Comparison of ENCODE assay signal across 1 cellular context in genomic region chr20:1415667-1416468, GRCh38.
TF ChIP-seq lines count a peak whose summit lies in the region.

No MANE protein-coding gene starts in this region.

TF ChIP-seq in HepG2, 621 proteins besides CTCF, POLR2A, EP300 and RAD21 (continued from another document and continues in another):
- no peak for TF ChIP-seq PHB2 (IDR thresholded peaks at IDR 0.05; ENCODE audit: partially characterized antibody)
- no peak for TF ChIP-seq HNF1A (IDR thresholded peaks at IDR 0.05; ENCODE audit: low read depth)
- TF ChIP-seq HNF1A (CRISPR knock-in tag; IDR thresholded peaks at IDR 0.05; ENCODE audit: borderline replicate concordance), result 0 out of 2 replicates have a peak, but pooled peaks have one; percentile 26
- peak; percentile 98 for TF ChIP-seq DNMT3B (CRISPR knock-in tag; conservative IDR thresholded peaks at IDR 0.05)
- TF ChIP-seq ZNF282 (IDR thresholded peaks at IDR 0.05; ENCODE audit: partially characterized antibody), result no peak
- no peak for TF ChIP-seq MYPOP (CRISPR knock-in tag; IDR thresholded peaks at IDR 0.05)
- TF ChIP-seq ZNF598 (CRISPR knock-in tag; IDR thresholded peaks at IDR 0.05; ENCODE audit: borderline replicate concordance), result peak; percentile 26; the same call in 1 of the 2 replicates
- no peak for TF ChIP-seq TERF1 (CRISPR knock-in tag; IDR thresholded peaks at IDR 0.05)
- TF ChIP-seq CENPBD1 (CRISPR knock-in tag; IDR thresholded peaks at IDR 0.05; ENCODE audit: borderline replicate concordance, low read depth), result no peak
- TF ChIP-seq, protein P1, sequence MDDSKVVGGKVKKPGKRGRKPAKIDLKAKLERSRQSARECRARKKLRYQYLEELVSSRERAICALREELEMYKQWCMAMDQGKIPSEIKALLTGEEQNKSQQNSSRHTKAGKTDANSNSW (CRISPR knock-in tag; IDR thresholded peaks at IDR 0.05; ENCODE audit: borderline replicate concordance), result no peak
- peak; percentile 78; the same call in 1 of the 2 replicates for TF ChIP-seq CREB1 (IDR thresholded peaks at IDR 0.05)
- TF ChIP-seq CREB1 (CRISPR knock-in tag; IDR thresholded peaks at IDR 0.05), result peak; percentile 41; the same call in 1 of the 2 replicates
- TF ChIP-seq ZIK1 (CRISPR knock-in tag; IDR thresholded peaks at IDR 0.05; ENCODE audit: borderline replicate concordance, low read depth), result no peak
- no peak for TF ChIP-seq ZNF740 (CRISPR knock-in tag; IDR thresholded peaks at IDR 0.05)
- no peak for TF ChIP-seq MEIS2 (CRISPR knock-in tag; IDR thresholded peaks at IDR 0.05)
- TF ChIP-seq, protein P2, sequence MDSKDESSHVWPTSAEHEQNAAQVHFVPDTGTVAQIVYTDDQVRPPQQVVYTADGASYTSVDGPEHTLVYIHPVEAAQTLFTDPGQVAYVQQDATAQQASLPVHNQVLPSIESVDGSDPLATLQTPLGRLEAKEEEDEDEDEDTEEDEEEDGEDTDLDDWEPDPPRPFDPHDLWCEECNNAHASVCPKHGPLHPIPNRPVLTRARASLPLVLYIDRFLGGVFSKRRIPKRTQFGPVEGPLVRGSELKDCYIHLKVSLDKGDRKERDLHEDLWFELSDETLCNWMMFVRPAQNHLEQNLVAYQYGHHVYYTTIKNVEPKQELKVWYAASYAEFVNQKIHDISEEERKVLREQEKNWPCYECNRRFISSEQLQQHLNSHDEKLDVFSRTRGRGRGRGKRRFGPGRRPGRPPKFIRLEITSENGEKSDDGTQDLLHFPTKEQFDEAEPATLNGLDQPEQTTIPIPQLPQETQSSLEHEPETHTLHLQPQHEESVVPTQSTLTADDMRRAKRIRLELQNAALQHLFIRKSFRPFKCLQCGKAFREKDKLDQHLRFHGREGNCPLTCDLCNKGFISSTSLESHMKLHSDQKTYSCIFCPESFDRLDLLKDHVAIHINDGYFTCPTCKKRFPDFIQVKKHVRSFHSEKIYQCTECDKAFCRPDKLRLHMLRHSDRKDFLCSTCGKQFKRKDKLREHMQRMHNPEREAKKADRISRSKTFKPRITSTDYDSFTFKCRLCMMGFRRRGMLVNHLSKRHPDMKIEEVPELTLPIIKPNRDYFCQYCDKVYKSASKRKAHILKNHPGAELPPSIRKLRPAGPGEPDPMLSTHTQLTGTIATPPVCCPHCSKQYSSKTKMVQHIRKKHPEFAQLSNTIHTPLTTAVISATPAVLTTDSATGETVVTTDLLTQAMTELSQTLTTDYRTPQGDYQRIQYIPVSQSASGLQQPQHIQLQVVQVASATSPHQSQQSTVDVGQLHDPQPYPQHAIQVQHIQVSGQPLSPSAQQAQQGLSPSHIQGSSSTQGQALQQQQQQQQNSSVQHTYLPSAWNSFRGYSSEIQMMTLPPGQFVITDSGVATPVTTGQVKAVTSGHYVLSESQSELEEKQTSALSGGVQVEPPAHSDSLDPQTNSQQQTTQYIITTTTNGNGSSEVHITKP (CRISPR knock-in tag; IDR thresholded peaks at IDR 0.05; ENCODE audit: low read depth), result peak; percentile 83
- peak; percentile 90 for TF ChIP-seq GATAD2A (CRISPR knock-in tag; IDR thresholded peaks at IDR 0.05)
- no peak for TF ChIP-seq CC2D1A (CRISPR knock-in tag; IDR thresholded peaks at IDR 0.05)
- no peak for TF ChIP-seq ZNF101 (CRISPR knock-in tag; IDR thresholded peaks at IDR 0.05; ENCODE audit: borderline replicate concordance, low read depth)
- TF ChIP-seq NPAS2 (CRISPR knock-in tag; IDR thresholded peaks at IDR 0.05; ENCODE audit: borderline replicate concordance), result no peak
- peak; percentile 54 for TF ChIP-seq SMC3 (IDR thresholded peaks at IDR 0.05; ENCODE audit: low read length)
- no peak for TF ChIP-seq ZBTB8A (CRISPR knock-in tag; IDR thresholded peaks at IDR 0.05; ENCODE audit: borderline replicate concordance, low read depth)
- TF ChIP-seq, protein P3, sequence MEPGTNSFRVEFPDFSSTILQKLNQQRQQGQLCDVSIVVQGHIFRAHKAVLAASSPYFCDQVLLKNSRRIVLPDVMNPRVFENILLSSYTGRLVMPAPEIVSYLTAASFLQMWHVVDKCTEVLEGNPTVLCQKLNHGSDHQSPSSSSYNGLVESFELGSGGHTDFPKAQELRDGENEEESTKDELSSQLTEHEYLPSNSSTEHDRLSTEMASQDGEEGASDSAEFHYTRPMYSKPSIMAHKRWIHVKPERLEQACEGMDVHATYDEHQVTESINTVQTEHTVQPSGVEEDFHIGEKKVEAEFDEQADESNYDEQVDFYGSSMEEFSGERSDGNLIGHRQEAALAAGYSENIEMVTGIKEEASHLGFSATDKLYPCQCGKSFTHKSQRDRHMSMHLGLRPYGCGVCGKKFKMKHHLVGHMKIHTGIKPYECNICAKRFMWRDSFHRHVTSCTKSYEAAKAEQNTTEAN (CRISPR knock-in tag; conservative IDR thresholded peaks at IDR 0.05), result no peak
- no peak for TF ChIP-seq CBX2 (IDR thresholded peaks at IDR 0.05; ENCODE audit: low read depth, low read length)
- TF ChIP-seq CBX2 (CRISPR knock-in tag; IDR thresholded peaks at IDR 0.05; ENCODE audit: low read depth), result no peak
- TF ChIP-seq HHEX (CRISPR knock-in tag; IDR thresholded peaks at IDR 0.05), result no peak
- peak; percentile 81 for TF ChIP-seq POGZ (CRISPR knock-in tag; IDR thresholded peaks at IDR 0.05)
- no peak for TF ChIP-seq ZSCAN22 (CRISPR knock-in tag; IDR thresholded peaks at IDR 0.05)
- no peak for TF ChIP-seq ZNF558 (CRISPR knock-in tag; IDR thresholded peaks at IDR 0.05; ENCODE audit: borderline replicate concordance)
- no peak for TF ChIP-seq SIX1 (CRISPR knock-in tag; IDR thresholded peaks at IDR 0.05; ENCODE audit: borderline replicate concordance)
- no peak for TF ChIP-seq ZNF761 (CRISPR knock-in tag; conservative IDR thresholded peaks at IDR 0.05)
- TF ChIP-seq ZNF577 (CRISPR knock-in tag; IDR thresholded peaks at IDR 0.05; ENCODE audit: borderline replicate concordance, low read depth), result no peak
- no peak for TF ChIP-seq PAF1 (CRISPR knock-in tag; IDR thresholded peaks at IDR 0.05)
- no peak for TF ChIP-seq ZNF382 (CRISPR knock-in tag; IDR thresholded peaks at IDR 0.05; ENCODE audit: borderline replicate concordance)
- TF ChIP-seq XBP1 (CRISPR knock-in tag; IDR thresholded peaks at IDR 0.05), result no peak
- TF ChIP-seq ATF5 (CRISPR knock-in tag; IDR thresholded peaks at IDR 0.05; ENCODE audit: low read depth), result no peak
- TF ChIP-seq LCORL (IDR thresholded peaks at IDR 0.05), result no peak; the same call in 1 of the 2 replicates
- peak; percentile 65 for TF ChIP-seq LCORL (CRISPR knock-in tag; IDR thresholded peaks at IDR 0.05)
- TF ChIP-seq ATF6 (CRISPR knock-in tag; conservative IDR thresholded peaks at IDR 0.05), result no peak
- TF ChIP-seq, protein P4, sequence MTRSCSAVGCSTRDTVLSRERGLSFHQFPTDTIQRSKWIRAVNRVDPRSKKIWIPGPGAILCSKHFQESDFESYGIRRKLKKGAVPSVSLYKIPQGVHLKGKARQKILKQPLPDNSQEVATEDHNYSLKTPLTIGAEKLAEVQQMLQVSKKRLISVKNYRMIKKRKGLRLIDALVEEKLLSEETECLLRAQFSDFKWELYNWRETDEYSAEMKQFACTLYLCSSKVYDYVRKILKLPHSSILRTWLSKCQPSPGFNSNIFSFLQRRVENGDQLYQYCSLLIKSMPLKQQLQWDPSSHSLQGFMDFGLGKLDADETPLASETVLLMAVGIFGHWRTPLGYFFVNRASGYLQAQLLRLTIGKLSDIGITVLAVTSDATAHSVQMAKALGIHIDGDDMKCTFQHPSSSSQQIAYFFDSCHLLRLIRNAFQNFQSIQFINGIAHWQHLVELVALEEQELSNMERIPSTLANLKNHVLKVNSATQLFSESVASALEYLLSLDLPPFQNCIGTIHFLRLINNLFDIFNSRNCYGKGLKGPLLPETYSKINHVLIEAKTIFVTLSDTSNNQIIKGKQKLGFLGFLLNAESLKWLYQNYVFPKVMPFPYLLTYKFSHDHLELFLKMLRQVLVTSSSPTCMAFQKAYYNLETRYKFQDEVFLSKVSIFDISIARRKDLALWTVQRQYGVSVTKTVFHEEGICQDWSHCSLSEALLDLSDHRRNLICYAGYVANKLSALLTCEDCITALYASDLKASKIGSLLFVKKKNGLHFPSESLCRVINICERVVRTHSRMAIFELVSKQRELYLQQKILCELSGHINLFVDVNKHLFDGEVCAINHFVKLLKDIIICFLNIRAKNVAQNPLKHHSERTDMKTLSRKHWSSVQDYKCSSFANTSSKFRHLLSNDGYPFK (CRISPR knock-in tag; IDR thresholded peaks at IDR 0.05; ENCODE audit: borderline replicate concordance), result no peak
- TF ChIP-seq NR2F6 (IDR thresholded peaks at IDR 0.05), result 0 out of 2 replicates have a peak, but pooled peaks have one; percentile 32
- TF ChIP-seq NR2F6 (CRISPR knock-in tag; IDR thresholded peaks at IDR 0.05), result peak; percentile 81
- no peak for TF ChIP-seq PRPF4 (IDR thresholded peaks at IDR 0.05; ENCODE audit: low read depth, low read length, poor library complexity, severe bottlenecking)
- no peak for TF ChIP-seq RORA (CRISPR knock-in tag; IDR thresholded peaks at IDR 0.05)
- TF ChIP-seq SP1 (IDR thresholded peaks at IDR 0.05), result no peak
- TF ChIP-seq SP1 (CRISPR knock-in tag; IDR thresholded peaks at IDR 0.05), result no peak; the same call in 1 of the 2 replicates
- TF ChIP-seq ZNF496 (CRISPR knock-in tag; IDR thresholded peaks at IDR 0.05; ENCODE audit: insufficient replicate concordance), result no peak
